In the genomic region with DNA sequence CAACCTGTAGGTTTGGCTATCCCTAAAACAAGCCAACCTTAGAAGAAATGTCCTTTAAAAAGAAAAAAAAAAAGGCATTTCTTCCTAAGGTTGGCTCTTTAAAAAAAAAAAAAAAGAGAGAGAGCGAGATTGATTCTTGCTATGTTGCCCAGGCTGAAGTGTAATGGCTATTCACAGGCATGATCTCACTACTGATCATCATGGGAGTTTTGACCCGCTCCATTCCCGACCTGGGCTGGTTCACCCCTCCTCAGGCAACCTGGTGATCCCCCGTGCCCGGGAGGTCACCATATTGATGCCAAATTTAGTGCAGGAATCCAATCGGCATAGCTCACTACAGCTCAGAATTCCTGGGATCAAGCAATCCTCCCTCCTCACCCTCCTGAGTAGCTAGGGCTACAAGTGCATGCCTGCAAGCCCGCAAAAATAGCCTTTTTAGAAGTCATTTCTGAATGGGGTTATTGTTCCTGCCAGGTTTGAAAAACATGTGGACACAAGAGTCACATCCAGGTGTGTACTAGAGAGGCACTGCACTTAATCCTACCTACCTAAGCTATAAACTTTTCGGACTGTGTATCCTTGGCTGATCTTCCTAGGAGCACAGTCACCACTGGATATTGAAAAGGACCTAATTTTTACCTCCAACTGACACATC, we compare ENCODE assay signal across 2 cellular contexts.
TF ChIP-seq lines count a peak whose summit lies in the region.

No MANE protein-coding gene starts in this region.

TF ChIP-seq in A549, 52 proteins besides CTCF, POLR2A, EP300 and RAD21 (continued from another document):
- TF ChIP-seq, protein P1, sequence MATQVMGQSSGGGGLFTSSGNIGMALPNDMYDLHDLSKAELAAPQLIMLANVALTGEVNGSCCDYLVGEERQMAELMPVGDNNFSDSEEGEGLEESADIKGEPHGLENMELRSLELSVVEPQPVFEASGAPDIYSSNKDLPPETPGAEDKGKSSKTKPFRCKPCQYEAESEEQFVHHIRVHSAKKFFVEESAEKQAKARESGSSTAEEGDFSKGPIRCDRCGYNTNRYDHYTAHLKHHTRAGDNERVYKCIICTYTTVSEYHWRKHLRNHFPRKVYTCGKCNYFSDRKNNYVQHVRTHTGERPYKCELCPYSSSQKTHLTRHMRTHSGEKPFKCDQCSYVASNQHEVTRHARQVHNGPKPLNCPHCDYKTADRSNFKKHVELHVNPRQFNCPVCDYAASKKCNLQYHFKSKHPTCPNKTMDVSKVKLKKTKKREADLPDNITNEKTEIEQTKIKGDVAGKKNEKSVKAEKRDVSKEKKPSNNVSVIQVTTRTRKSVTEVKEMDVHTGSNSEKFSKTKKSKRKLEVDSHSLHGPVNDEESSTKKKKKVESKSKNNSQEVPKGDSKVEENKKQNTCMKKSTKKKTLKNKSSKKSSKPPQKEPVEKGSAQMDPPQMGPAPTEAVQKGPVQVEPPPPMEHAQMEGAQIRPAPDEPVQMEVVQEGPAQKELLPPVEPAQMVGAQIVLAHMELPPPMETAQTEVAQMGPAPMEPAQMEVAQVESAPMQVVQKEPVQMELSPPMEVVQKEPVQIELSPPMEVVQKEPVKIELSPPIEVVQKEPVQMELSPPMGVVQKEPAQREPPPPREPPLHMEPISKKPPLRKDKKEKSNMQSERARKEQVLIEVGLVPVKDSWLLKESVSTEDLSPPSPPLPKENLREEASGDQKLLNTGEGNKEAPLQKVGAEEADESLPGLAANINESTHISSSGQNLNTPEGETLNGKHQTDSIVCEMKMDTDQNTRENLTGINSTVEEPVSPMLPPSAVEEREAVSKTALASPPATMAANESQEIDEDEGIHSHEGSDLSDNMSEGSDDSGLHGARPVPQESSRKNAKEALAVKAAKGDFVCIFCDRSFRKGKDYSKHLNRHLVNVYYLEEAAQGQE (IDR thresholded peaks at IDR 0.05), result no peak
- TF ChIP-seq KDM1A (IDR thresholded peaks at IDR 0.05; ENCODE audit: low read depth) (no peak), RARB (CRISPR knock-in tag; IDR thresholded peaks at IDR 0.05) (no peak), NR3C1 (IDR thresholded peaks at IDR 0.05) (no peak), GATA3 (IDR thresholded peaks at IDR 0.05; ENCODE audit: borderline replicate concordance) (no peak), RNF2 (IDR thresholded peaks at IDR 0.05; ENCODE audit: borderline replicate concordance, low read depth) (no peak), MAFK (IDR thresholded peaks at IDR 0.05; ENCODE audit: partially characterized antibody) (no peak), TFCP2L1 (CRISPR knock-in tag; IDR thresholded peaks at IDR 0.05) (no peak), PHF8 (IDR thresholded peaks at IDR 0.05; ENCODE audit: borderline replicate concordance, low read depth) (no peak), CBX2 (IDR thresholded peaks at IDR 0.05; ENCODE audit: borderline replicate concordance, low read depth) (no peak)
- TF ChIP-seq, protein P2, sequence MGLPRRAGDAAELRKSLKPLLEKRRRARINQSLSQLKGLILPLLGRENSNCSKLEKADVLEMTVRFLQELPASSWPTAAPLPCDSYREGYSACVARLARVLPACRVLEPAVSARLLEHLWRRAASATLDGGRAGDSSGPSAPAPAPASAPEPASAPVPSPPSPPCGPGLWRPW (IDR thresholded peaks at IDR 0.05), result no peak

TF ChIP-seq in endothelial cell of umbilical vein, 7 proteins besides CTCF, POLR2A, EP300 and RAD21:
- TF ChIP-seq MYC (IDR thresholded peaks at IDR 0.05; ENCODE audit: low read depth, low read length) (no peak), EZH2 (IDR thresholded peaks at IDR 0.05; ENCODE audit: borderline replicate concordance, low read depth, low read length, severe bottlenecking) (no peak), POLR2AphosphoS5 (IDR thresholded peaks at IDR 0.05; ENCODE audit: insufficient read depth, low read depth, low read length) (no peak), FOS (IDR thresholded peaks at IDR 0.05; ENCODE audit: borderline replicate concordance, insufficient read depth, low read length) (peak; percentile 2), JUN (IDR thresholded peaks at IDR 0.05; ENCODE audit: borderline replicate concordance, insufficient read depth, insufficient read length, low read depth) (no peak)
- TF ChIP-seq, protein P3, sequence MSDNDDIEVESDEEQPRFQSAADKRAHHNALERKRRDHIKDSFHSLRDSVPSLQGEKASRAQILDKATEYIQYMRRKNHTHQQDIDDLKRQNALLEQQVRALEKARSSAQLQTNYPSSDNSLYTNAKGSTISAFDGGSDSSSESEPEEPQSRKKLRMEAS (IDR thresholded peaks at IDR 0.05; ENCODE audit: insufficient read depth, insufficient read length), result no peak
